10 cellular contexts compared by ENCODE assay signal in genomic region chr2:63189026-63189425, GRCh38.
DNase-seq lines count a peak whose midpoint lies in the region; ATAC-seq and TF ChIP-seq lines count a peak whose summit lies in the region.
"Had no signal": no experiment of that assay in that cellular context is flagged by ENCODE, and none has a peak within 500 bp of the region (broad histone marks: within the 10 kb centered on the region; RNA-seq: fewer than 3 reads in every experiment).

No MANE protein-coding gene starts in this region.

- H3K9me3 ChIP-seq in endodermal cell (ENCODE audit: control insufficient read depth, low read length): peaks cover 24% of the 10 kb centered on the region

- DNase-seq in GM12864 (ENCODE audit: low read depth): peak; percentile 15
- DNase-seq in H7: peak; percentile 60
- DNase-seq in NCI-H460 (ENCODE audit: extremely low read depth, low read depth): peak; percentile 59
- DNase-seq in endodermal cell: peak; percentile 82
- DNase-seq in skeletal muscle cell (ENCODE audit: low read depth): peak; percentile 2
- no peak for DNase-seq in activated CD4-positive, alpha-beta memory T cell treated with anti-CD3 and anti-CD28 coated beads for 36 hours
- DNase-seq in cerebellar nuclear complex (lab: John Stamatoyannopoulos, UW): no peak
- DNase-seq: activated B cell treated with CpG ODN at 0.5 μM for 24 hours had no signal

- no peaks in the 10 kb centered on the region for H3K4me1 ChIP-seq in endodermal cell (ENCODE audit: control insufficient read depth, insufficient read depth, low read length)

- H3K4me1 Mint-ChIP-seq in endodermal cell: peaks cover 10% of the 10 kb centered on the region
- no peaks in the 10 kb centered on the region for H3K4me1 Mint-ChIP-seq in activated CD4-positive, alpha-beta memory T cell treated with anti-CD3 and anti-CD28 coated beads for 36 hours (ENCODE audit: low read depth)
- H3K4me1 Mint-ChIP-seq: activated B cell treated with CpG ODN at 0.5 μM for 24 hours had no signal

- H3K27me3 ChIP-seq in H7 (ENCODE audit: control insufficient read depth, insufficient read depth, low read length) (no peaks in the 10 kb centered on the region), endodermal cell (ENCODE audit: control insufficient read depth, insufficient read depth, low read length, poor library complexity, severe bottlenecking) (no peaks in the 10 kb centered on the region)

- CTCF ChIA-PET in activated CD4-positive, alpha-beta memory T cell treated with anti-CD3 and anti-CD28 coated beads for 36 hours (lab: Charles Lee): interaction anchor here (0.6 kb wide), 1 partner anchor 148 kb away, joined by 4 read pairs; no protein-coding TSS in a partner anchor

- no peaks in the 10 kb centered on the region for H3K36me3 ChIP-seq in H7 (replicated peaks; ENCODE audit: control insufficient read depth, insufficient read depth, low read length)
- H3K36me3 ChIP-seq in endodermal cell (ENCODE audit: control insufficient read depth, insufficient read depth, low read length): no peaks in the 10 kb centered on the region

- ATAC-seq in GM21526 (IDR thresholded peaks at IDR 0.05; ENCODE audit: low FRiP score, unreplicated experiment): no peak

- H3K36me3 Mint-ChIP-seq in endodermal cell (ENCODE audit: low read depth): peaks cover 5% of the 10 kb centered on the region
- peaks cover 16% of the 10 kb centered on the region for H3K36me3 Mint-ChIP-seq in activated CD4-positive, alpha-beta memory T cell treated with anti-CD3 and anti-CD28 coated beads for 36 hours

- H3K4me3 ChIP-seq in GM12864 (ENCODE audit: low read depth, low read length): no peak overlapping the region
- no peak overlapping the region for H3K4me3 ChIP-seq in H7 (ENCODE audit: insufficient read depth, low read depth, low read length)
- H3K4me3 ChIP-seq in endodermal cell (ENCODE audit: low read length): no peak overlapping the region
- no peak overlapping the region for H3K4me3 ChIP-seq in skeletal muscle cell (ENCODE audit: low read depth, low read length)
- H3K4me3 ChIP-seq: skin epidermis had no signal

- no peak overlapping the region for H3K9ac ChIP-seq in endodermal cell (ENCODE audit: extremely low read depth, low read length, poor library complexity, severe bottlenecking)

- peaks cover 20% of the 10 kb centered on the region for H3K9me3 Mint-ChIP-seq in endodermal cell
- peaks cover 30% of the 10 kb centered on the region for H3K9me3 Mint-ChIP-seq in activated CD4-positive, alpha-beta memory T cell treated with anti-CD3 and anti-CD28 coated beads for 36 hours

- H3K27me3 Mint-ChIP-seq in endodermal cell (ENCODE audit: insufficient read depth): no peaks in the 10 kb centered on the region
- H3K27me3 Mint-ChIP-seq in activated CD4-positive, alpha-beta memory T cell treated with anti-CD3 and anti-CD28 coated beads for 36 hours: no peaks in the 10 kb centered on the region
- H3K27me3 Mint-ChIP-seq: activated B cell treated with CpG ODN at 0.5 μM for 24 hours had no signal

- no peak overlapping the region for H3K27ac Mint-ChIP-seq in endodermal cell
- H3K27ac Mint-ChIP-seq in activated CD4-positive, alpha-beta memory T cell treated with anti-CD3 and anti-CD28 coated beads for 36 hours: no peak overlapping the region
- H3K27ac Mint-ChIP-seq: activated B cell treated with CpG ODN at 0.5 μM for 24 hours had no signal

- H3K27ac ChIP-seq in endodermal cell (ENCODE audit: low read depth, low read length): no peak overlapping the region
- H3K27ac ChIP-seq: skin epidermis had no signal

- TF ChIP-seq CTCF in GM12864 (IDR thresholded peaks at IDR 0.05; ENCODE audit: low read depth, low read length, missing control alignments) (peak; percentile 94), endodermal cell (conservative IDR thresholded peaks at IDR 0.05) (peak; percentile 87)

- H3K4me3 Mint-ChIP-seq in endodermal cell: no peak overlapping the region
- H3K4me3 Mint-ChIP-seq in activated CD4-positive, alpha-beta memory T cell treated with anti-CD3 and anti-CD28 coated beads for 36 hours: no peak overlapping the region
- H3K4me3 Mint-ChIP-seq: activated B cell treated with CpG ODN at 0.5 μM for 24 hours had no signal

- intact Hi-C loops in activated CD4-positive, alpha-beta memory T cell treated with anti-CD3 and anti-CD28 coated beads for 36 hours (cut with micrococcal nuclease): no loop called here

- POLR2A ChIA-PET in activated CD4-positive, alpha-beta memory T cell treated with anti-CD3 and anti-CD28 coated beads for 36 hours (lab: Charles Lee): no interaction called here

- 14 to 33% methylated on average over 1 to 4 of the region's 4 CpGs for WGBS in endodermal cell (ENCODE audit: insufficient coverage in 1 of 2, insufficient read length in 1 of 2), 2 experiments

Comparison
In these comparisons a context has a peak if more than half of its experiments do, and no peak if none do; other contexts are left out.
1. DNase-seq: peak in GM12864 (single experiment), H7 (single experiment), NCI-H460 (single experiment), endodermal cell (single experiment) and skeletal muscle cell (single experiment); none in activated CD4-positive, alpha-beta memory T cell treated with anti-CD3 and anti-CD28 coated beads for 36 hours (single experiment) and cerebellar nuclear complex (0 of 2).